Comparison of ENCODE assay signal across 17 cellular contexts in the genomic region with DNA sequence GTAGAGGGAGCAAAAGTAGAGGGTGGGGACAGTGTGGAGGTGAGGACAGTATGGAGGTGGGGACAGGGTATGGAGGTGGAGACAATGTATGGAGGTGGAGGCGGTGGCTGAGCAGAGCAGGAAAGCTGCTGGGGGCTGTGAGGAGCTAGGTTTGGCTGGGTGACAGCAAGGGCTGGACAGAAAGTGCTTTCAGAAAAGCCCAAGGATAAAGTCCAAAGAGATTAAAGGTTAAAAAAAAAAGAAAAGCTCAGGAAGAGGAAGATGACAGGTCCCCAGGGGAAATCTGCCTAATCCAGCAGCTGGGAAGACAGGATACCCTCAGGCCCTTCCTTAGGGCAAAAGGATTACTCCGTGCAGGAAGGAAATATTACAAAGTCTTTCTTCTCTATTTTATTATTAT. TPM values are rescaled to one million over a fixed set of nuclear protein-coding genes. Genes with fewer than 3 reads are reported as not detected.
DNase-seq lines count a peak whose midpoint lies in the region; ATAC-seq and TF ChIP-seq lines count a peak whose summit lies in the region.
"Had no signal": no experiment of that assay in that cellular context is flagged by ENCODE, and none has a peak within 500 bp of the region (broad histone marks: within the 10 kb centered on the region; RNA-seq: fewer than 3 reads in every experiment).

No MANE protein-coding gene starts in this region.

- H3K4me1 ChIP-seq in Loucy (ENCODE audit: insufficient read depth, low read length, poor library complexity, severe bottlenecking), result peaks cover 38% of the 10 kb centered on the region

- H3K4me3 ChIP-seq in Loucy (ENCODE audit: low read length, poor library complexity, severe bottlenecking), result no peak overlapping the region
- H3K4me3 ChIP-seq: A549, spleen had no signal

- no peak for DNase-seq in activated CD8-positive, alpha-beta memory T cell treated with anti-CD3 and anti-CD28 coated beads, Interleukin-2, amount 10 ng/mL, durations not matched to agents 7 days and 5 days
- no peak for DNase-seq in activated CD8-positive, alpha-beta memory T cell treated with anti-CD3 and anti-CD28 coated beads for 24 hours
- peak; percentile 72 for DNase-seq in dermis blood vessel endothelial cell
- DNase-seq in posterior vena cava (ENCODE audit: low spot score), result peak; percentile 66
- DNase-seq in OCI-M2 (lab: John Stamatoyannopoulos, UW; ENCODE audit: unreplicated experiment), result no peak
- DNase-seq in stimulated activated CD8-positive, alpha-beta memory T cell treated with anti-CD3 and anti-CD28 coated beads, Interleukin-4, amount 100 ng/mL, for 48 hours, result no peak
- no peak for DNase-seq in NCI-H2227 treated with DMSO at 0.1 percent for 48 hours (lab: John Stamatoyannopoulos, UW)
- DNase-seq: activated CD4-positive, alpha-beta T cell treated with anti-CD3 and anti-CD28 coated beads, Interleukin-2, amount 50 U/mL, for 4 hours; MM.1S; NCI-H2081; NCI-H774; nucleus accumbens; spleen; T-helper 9 cell had no signal

- H3K36me3 ChIP-seq in Loucy (ENCODE audit: insufficient read depth, low read length), result no peaks in the 10 kb centered on the region

- no peaks in the 10 kb centered on the region for H3K27me3 ChIP-seq in Loucy (ENCODE audit: insufficient read depth, low read length, poor library complexity, severe bottlenecking)
- H3K27me3 ChIP-seq: spleen had no signal

- H4K20me1 ChIP-seq in Loucy (ENCODE audit: insufficient read depth, low read length, poor library complexity, severe bottlenecking), result no peaks in the 10 kb centered on the region

- H3K9me2 ChIP-seq in Loucy (replicated peaks; ENCODE audit: low read depth, low read length), result no peaks in the 10 kb centered on the region

- intact Hi-C loops in posterior vena cava (cut with DNase I), result loop anchor here in 1 of 2 donors (5.0 kb wide), 1 partner anchor 223 kb away; no protein-coding TSS in a partner anchor

- no peaks in the 10 kb centered on the region for H3F3A ChIP-seq in Loucy (ENCODE audit: low read depth)

- H3K4me2 ChIP-seq in Loucy (ENCODE audit: low read depth, low read length, poor library complexity, severe bottlenecking), result no peak overlapping the region
- H3K4me2 ChIP-seq: A549 had no signal

- H3K36me3 Mint-ChIP-seq in activated CD8-positive, alpha-beta memory T cell treated with anti-CD3 and anti-CD28 coated beads, Interleukin-2, amount 10 ng/mL, durations not matched to agents 7 days and 5 days, result peaks cover 3% of the 10 kb centered on the region

- no peak overlapping the region for H3K4me3 Mint-ChIP-seq in activated CD8-positive, alpha-beta memory T cell treated with anti-CD3 and anti-CD28 coated beads, Interleukin-2, amount 10 ng/mL, durations not matched to agents 7 days and 5 days

- CTCF ChIA-PET in activated CD8-positive, alpha-beta memory T cell treated with anti-CD3 and anti-CD28 coated beads, Interleukin-2, amount 10 ng/mL, durations not matched to agents 7 days and 5 days (lab: Charles Lee), result interaction anchor here (3.3 to 6.3 kb wide), 2 partner anchors 30 to 232 kb away, joined by 45 to 46 read pairs; partner anchors contain the start of gene PFKFB3

- no peak for ATAC-seq in activated CD8-positive, alpha-beta memory T cell treated with anti-CD3 and anti-CD28 coated beads, Interleukin-2, amount 10 ng/mL, durations not matched to agents 7 days and 5 days
- ATAC-seq: A549, esophagus mucosa had no signal

- no peak overlapping the region for H2AFZ ChIP-seq in Loucy (ENCODE audit: low read length)

- H3K9ac ChIP-seq in Loucy (ENCODE audit: low read depth, low read length, poor library complexity, severe bottlenecking), result peak overlapping the region; percentile 19

- no peak for TF ChIP-seq CTCF in Loucy (conservative IDR thresholded peaks at IDR 0.05; ENCODE audit: low read length)

- no peaks in the 10 kb centered on the region for H3K9me3 Mint-ChIP-seq in activated CD8-positive, alpha-beta memory T cell treated with anti-CD3 and anti-CD28 coated beads, Interleukin-2, amount 10 ng/mL, durations not matched to agents 7 days and 5 days (ENCODE audit: low read depth)

- peak overlapping the region; percentile 3 for H3K27ac Mint-ChIP-seq in activated CD8-positive, alpha-beta memory T cell treated with anti-CD3 and anti-CD28 coated beads, Interleukin-2, amount 10 ng/mL, durations not matched to agents 7 days and 5 days

- H3K27me3 Mint-ChIP-seq in activated CD8-positive, alpha-beta memory T cell treated with anti-CD3 and anti-CD28 coated beads, Interleukin-2, amount 10 ng/mL, durations not matched to agents 7 days and 5 days, result no peaks in the 10 kb centered on the region

- H3K79me2 ChIP-seq in Loucy (ENCODE audit: insufficient read depth, low read length), result peaks cover 94% of the 10 kb centered on the region

- H3K9me3 ChIP-seq in Loucy (ENCODE audit: insufficient read depth, low read depth, low read length), result no peaks in the 10 kb centered on the region
- H3K9me3 ChIP-seq: A549, spleen had no signal

- H3K4me1 Mint-ChIP-seq in activated CD8-positive, alpha-beta memory T cell treated with anti-CD3 and anti-CD28 coated beads, Interleukin-2, amount 10 ng/mL, durations not matched to agents 7 days and 5 days, result peaks cover 50% of the 10 kb centered on the region

RNA-seq across cellular contexts. Expression of gene PFKFB3, which starts 32.1 kb away (rescaled TPM):
- 10 to 100 TPM; 57.1 to 59.3 TPM for total RNA-seq in activated CD8-positive, alpha-beta memory T cell treated with anti-CD3 and anti-CD28 coated beads, Interleukin-2, amount 10 ng/mL, durations not matched to agents 7 days and 5 days
- total RNA-seq in dermis blood vessel endothelial cell, result 30.1 and 35.3 TPM in 2 replicates
- 10 to 100 TPM; 33.2 to 43.1 TPM for total RNA-seq in posterior vena cava

Comparison
In these comparisons a context has a peak if more than half of its experiments do, and no peak if none do; other contexts are left out.
1. DNase-seq: peak in dermis blood vessel endothelial cell (single experiment) and posterior vena cava (single experiment); none in activated CD8-positive, alpha-beta memory T cell treated with anti-CD3 and anti-CD28 coated beads, Interleukin-2, amount 10 ng/mL, durations not matched to agents 7 days and 5 days (single experiment), activated CD8-positive, alpha-beta memory T cell treated with anti-CD3 and anti-CD28 coated beads for 24 hours (single experiment), OCI-M2 (single experiment), stimulated activated CD8-positive, alpha-beta memory T cell treated with anti-CD3 and anti-CD28 coated beads, Interleukin-4, amount 100 ng/mL, for 48 hours (single experiment) and NCI-H2227 treated with DMSO at 0.1 percent for 48 hours (single experiment).